In the genomic region with DNA sequence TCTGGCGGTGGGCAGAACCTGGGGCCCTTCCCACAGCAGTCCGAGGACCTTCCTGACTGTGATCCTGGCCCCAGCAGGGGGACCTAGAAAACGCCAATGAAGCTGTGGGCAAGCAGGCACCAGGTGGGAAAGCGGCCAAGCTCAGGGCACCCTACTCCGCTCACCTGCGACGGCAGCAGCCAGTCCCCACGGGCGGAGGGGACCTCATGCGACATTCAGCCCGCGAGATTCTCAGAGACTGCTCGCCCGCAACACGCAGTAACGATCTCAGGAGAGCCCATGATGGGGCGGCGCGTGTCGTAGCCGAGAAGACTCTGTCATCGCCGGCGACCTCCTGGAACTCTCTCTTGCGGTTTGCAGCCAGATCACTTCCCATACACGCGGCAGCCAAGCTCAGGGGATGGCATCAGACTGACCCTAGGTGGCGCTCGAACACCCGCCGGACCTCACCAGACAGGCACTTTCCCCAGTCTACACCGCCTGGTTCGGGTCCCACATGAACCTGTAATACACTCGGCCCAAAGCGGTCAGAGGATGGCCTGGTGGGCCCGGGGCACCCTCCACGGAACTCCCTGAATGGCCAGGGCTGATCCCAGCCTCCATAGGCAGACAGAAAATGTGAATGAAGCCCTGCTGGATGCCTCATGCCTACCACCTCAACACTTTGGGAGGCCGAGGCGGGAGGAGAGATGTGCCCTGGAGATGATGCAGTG, we compare ENCODE assay signal across 8 cellular contexts. TPM values are rescaled to one million over a fixed set of nuclear protein-coding genes. Genes with fewer than 3 reads are reported as not detected.
A peak's percentile ranks its signal among the peaks of the same experiment; 100 is the strongest.
DNase-seq lines count a peak whose midpoint lies in the region; ATAC-seq and TF ChIP-seq lines count a peak whose summit lies in the region.

No MANE protein-coding gene starts in this region.

- in situ Hi-C loops in KBM-7 (cut with MboI; ENCODE audit: low pct_unique_long_range_greater_than_20kb, low sequenced_read_pairs) = no loop called here

- intact Hi-C loops in adrenal gland (cut with DNase I) (no loop called here), right cardiac atrium (cut with DNase I) (no loop called here)

- H3K9me3 ChIP-seq in adrenal gland (replicated peaks in 1 of 3) (no peaks in the 10 kb centered on the region), right cardiac atrium (ENCODE audit: control insufficient read depth, low read length) (no peaks in the 10 kb centered on the region)

- H3K4me3 ChIP-seq in LNCaP clone FGC (ENCODE audit: low read depth, low read length) = no peak overlapping the region
- peak overlapping the region in 1 of 4 donors; percentile 5 for H3K4me3 ChIP-seq in adrenal gland
- H3K4me3 ChIP-seq in right cardiac atrium (ENCODE audit: low read length) = peak overlapping the region; percentile 24

- TF ChIP-seq POLR2A in adrenal gland (IDR thresholded peaks at IDR 0.05) = no peak

- no peak for DNase-seq in LNCaP clone FGC (ENCODE audit: low read depth)
- peak; percentile 58 to 85 (median 76) for DNase-seq in T-helper 1 cell
- DNase-seq in adrenal gland = peak; percentile 79 to 93 (median 85)
- DNase-seq in right cardiac atrium = peak; percentile 88 to 93 (median 92)
- peak; percentile 20 for DNase-seq in pulmonary artery endothelial cell (ENCODE audit: low read depth, low spot score)
- peak; percentile 87 for DNase-seq in ureter (ENCODE audit: low spot score)
- no peak for DNase-seq in KBM-7

- peak; percentile 81 for TF ChIP-seq CTCF in GM12872 (IDR thresholded peaks at IDR 0.05; ENCODE audit: insufficient read depth, low read depth, low read length)
- peak; percentile 61 for TF ChIP-seq CTCF in LNCaP clone FGC (IDR thresholded peaks at IDR 0.05; ENCODE audit: control insufficient read depth, extremely low read depth, insufficient read depth)
- peak; percentile 53 to 75 (median 62) for TF ChIP-seq CTCF in adrenal gland (IDR thresholded peaks at IDR 0.05)

- 10 to 70% (median 15%) methylated on average over 2 to 39 of the region's 39 CpGs for WGBS in adrenal gland, 4 donors
- whole genome bisulfite sequencing in right cardiac atrium = 9% methylated on average over 39 of the region's 39 CpGs

- peak; percentile 89 to 90 for ATAC-seq in right cardiac atrium

- H3K27ac ChIP-seq in adrenal gland (no peak overlapping the region), right cardiac atrium (ENCODE audit: low read length) (no peak overlapping the region)

- H3K4me1 ChIP-seq in adrenal gland (replicated peaks in 1 of 2) (peaks cover 0 to 4% of the 10 kb centered on the region in 2 donors), right cardiac atrium (ENCODE audit: control insufficient read depth, insufficient read depth, low read length) (peaks cover 3% of the 10 kb centered on the region)

- H3K36me3 ChIP-seq in adrenal gland (replicated peaks in 1 of 2) = no peaks in the 10 kb centered on the region

- H3K27me3 ChIP-seq in adrenal gland (no peaks in the 10 kb centered on the region), right cardiac atrium (ENCODE audit: control insufficient read depth, insufficient read depth) (no peaks in the 10 kb centered on the region)

RNA-seq across cellular contexts. Expression of gene MAN2B1, which starts 26.5 kb away (rescaled TPM):
- total RNA-seq in adrenal gland (100 to 1,000 TPM in 6 of 8 donors, 10 to 100 TPM in 2; 69.3 to 131 (median 113) TPM), right cardiac atrium (10 to 100 TPM; 32.7 to 52.6 (median 42.1) TPM), pulmonary artery endothelial cell (27.1 and 41.5 TPM in 2 replicates), ureter (85.1 TPM)
- polyA plus RNA-seq in adrenal gland (100 to 1,000 TPM in 2 of 3 donors, 10 to 100 TPM in 1; 19.5 to 194 (median 152) TPM), right cardiac atrium (19.8 TPM)

RNA-seq across cellular contexts. Expression of gene WDR83, which starts 26.6 kb away (rescaled TPM):
- total RNA-seq in adrenal gland (10 to 100 TPM; 11.4 to 20.5 (median 15.0) TPM), right cardiac atrium (10 to 100 TPM in 1 of 4 donors, 1 to 10 TPM in 3; 6.3 to 10.5 (median 8.1) TPM), pulmonary artery endothelial cell (7.5 and 10.9 TPM in 2 replicates), ureter (11.0 TPM)
- polyA plus RNA-seq in adrenal gland (10 to 100 TPM in 2 of 3 donors, 1 to 10 TPM in 1; 3.9 to 68.5 (median 56.1) TPM), right cardiac atrium (10.0 TPM)

RNA-seq across cellular contexts. Expression of gene ZNF791, which starts 29.3 kb away (rescaled TPM):
- 10 to 100 TPM in 6 of 8 donors, 1 to 10 TPM in 2; 6.9 to 33.4 (median 20.0) TPM for total RNA-seq in adrenal gland
- 10 to 100 TPM in 1 of 3 donors, 1 to 10 TPM in 2; 6.0 to 21.9 (median 7.3) TPM for polyA plus RNA-seq in adrenal gland
- 10 to 100 TPM; 19.8 to 26.7 (median 20.9) TPM for total RNA-seq in right cardiac atrium
- polyA plus RNA-seq in right cardiac atrium = 6.8 TPM
- total RNA-seq in pulmonary artery endothelial cell = 17.4 and 19.4 TPM in 2 replicates
- total RNA-seq in ureter = 40.9 TPM

RNA-seq across cellular contexts. Expression of gene ZNF490, which starts 29.4 kb away (rescaled TPM):
- total RNA-seq in adrenal gland (10 to 100 TPM in 2 of 8 donors, 1 to 10 TPM in 6; 5.6 to 10.9 (median 7.2) TPM), right cardiac atrium (1 to 10 TPM; 4.9 to 7.1 (median 6.0) TPM), pulmonary artery endothelial cell (6.0 and 9.7 TPM in 2 replicates), ureter (12.1 TPM)
- polyA plus RNA-seq in adrenal gland (1 to 10 TPM in 1 of 3 donors, under 1 TPM in 2; 0.34 to 2.6 (median 0.97) TPM), right cardiac atrium (0.86 TPM)

RNA-seq across cellular contexts. Expression of gene DHPS, which starts 41.6 kb away (rescaled TPM):
- total RNA-seq in adrenal gland (100 to 1,000 TPM in 5 of 8 donors, 10 to 100 TPM in 3; 80.4 to 197 (median 124) TPM), right cardiac atrium (10 to 100 TPM; 40.8 to 52.0 (median 49.7) TPM), pulmonary artery endothelial cell (58.6 and 60.9 TPM in 2 replicates), ureter (79.7 TPM)
- polyA plus RNA-seq in adrenal gland (100 to 1,000 TPM in 2 of 3 donors, 10 to 100 TPM in 1; 64.5 to 166 (median 137) TPM), right cardiac atrium (49.4 TPM)

Comparison
In these comparisons a context has a peak if more than half of its experiments do, and no peak if none do; other contexts are left out.
1. DNase-seq: peak in T-helper 1 cell (5 of 5), adrenal gland (7 of 7), right cardiac atrium (3 of 3), pulmonary artery endothelial cell (single experiment) and ureter (single experiment); none in LNCaP clone FGC (single experiment) and KBM-7 (single experiment).
2. Peak in every context shown above with its lines, with median percentiles within 50 percentile points of each other: CTCF ChIP-seq.